Comparison of ENCODE assay signal across 26 cellular contexts in genomic region chr2:55906993-55907392, GRCh38. TPM values are rescaled to one million over a fixed set of nuclear protein-coding genes. Genes with fewer than 3 reads are reported as not detected.
"Had no signal": no experiment of that assay in that cellular context is flagged by ENCODE, and none has a peak within 500 bp of the region (broad histone marks: within the 10 kb centered on the region; RNA-seq: fewer than 3 reads in every experiment).

No MANE protein-coding gene starts in this region.

- H3K27me3 ChIP-seq: esophagus squamous epithelium, gastroesophageal sphincter, neural progenitor cell, pancreas, tibial artery, upper lobe of right lung had no signal

- H3K36me3 Mint-ChIP-seq: natural killer cell treated with Interleukin-12 subunit alpha and Interleukin-12 subunit beta and Interleukin-15 and Interleukin-18, amount 100 ng/mL, for 72 hours; stimulated activated memory B cell treated with anti-CD40 and anti-IgM and Interleukin-4, amounts not matched to agents 10 μg/mL and 1 μg/mL and 100 μg/mL, for 72 hours had no signal

- H3K9ac ChIP-seq: neural progenitor cell had no signal

- H3K4me1 Mint-ChIP-seq: neural progenitor cell; stimulated activated memory B cell treated with anti-CD40 and anti-IgM and Interleukin-4, amounts not matched to agents 10 μg/mL and 1 μg/mL and 100 μg/mL, for 72 hours had no signal

- H3K36me3 ChIP-seq: esophagus squamous epithelium, gastroesophageal sphincter, left ventricle myocardium inferior, lower lobe of right lung, neural progenitor cell, pancreas, upper lobe of right lung had no signal

- H3K4me3 Mint-ChIP-seq: dendritic cell treated with granulocyte-macrophage colony-stimulating factor and Interleukin-4, amounts not matched to agents 40 ng/mL and 50 ng/mL, for 4 days; effector memory CD8-positive, alpha-beta T cell; natural killer cell treated with Interleukin-12 subunit alpha and Interleukin-12 subunit beta and Interleukin-15 and Interleukin-18, amount 100 ng/mL, for 72 hours; neural progenitor cell; stimulated activated memory B cell treated with anti-CD40 and anti-IgM and Interleukin-4, amounts not matched to agents 10 μg/mL and 1 μg/mL and 100 μg/mL, for 72 hours; stimulated activated naive CD8-positive, alpha-beta T cell treated with anti-CD3 and anti-CD28 coated beads, Interleukin-15, Interleukin-2, amounts not matched to agents 100 ng/mL and 50 ng/mL, for 24 hours had no signal

- ATAC-seq: effector memory CD8-positive, alpha-beta T cell; gastroesophageal sphincter; lower lobe of right lung; natural killer cell treated with Interleukin-12 subunit alpha and Interleukin-12 subunit beta and Interleukin-15 and Interleukin-18, amount 100 ng/mL, for 72 hours; pancreas; right cardiac atrium; stimulated activated memory B cell treated with anti-CD40 and anti-IgM and Interleukin-4, amounts not matched to agents 10 μg/mL and 1 μg/mL and 100 μg/mL, for 72 hours; upper lobe of right lung had no signal

- DNase-seq: effector memory CD8-positive, alpha-beta T cell; esophagus squamous epithelium; foreskin fibroblast; glutamatergic neuron; kidney; left cardiac atrium; left ventricle myocardium inferior; lower lobe of right lung; mesenchymal stem cell; midbrain; nucleus accumbens; pancreas; right cardiac atrium; stimulated activated CD4-positive, alpha-beta T cell treated with anti-CD3 and anti-CD28 coated beads, Interleukin-4, amount 100 ng/mL, for 1 hour; stimulated activated CD8-positive, alpha-beta memory T cell treated with anti-CD3 and anti-CD28 coated beads, Interleukin-4, amount 100 ng/mL, for 48 hours; tibial artery; upper lobe of right lung had no signal

- H3K27ac ChIP-seq: esophagus squamous epithelium, gastroesophageal sphincter, left ventricle myocardium inferior, lower lobe of right lung, neural progenitor cell, pancreas, upper lobe of right lung had no signal

- H3K9me3 ChIP-seq: lower lobe of right lung, pancreas, upper lobe of right lung had no signal

- FAIRE-seq: colon, kidney, pancreas had no signal

- H3K4me1 ChIP-seq: gastroesophageal sphincter, left ventricle myocardium inferior, lower lobe of right lung, neural progenitor cell, upper lobe of right lung had no signal

- H3K4me3 ChIP-seq: esophagus squamous epithelium, gastroesophageal sphincter, left ventricle myocardium inferior, lower lobe of right lung, neural progenitor cell, pancreas, smooth muscle cell, tibial artery, upper lobe of right lung had no signal

- H2AFZ ChIP-seq: neural progenitor cell had no signal

- H3K9me3 Mint-ChIP-seq: effector memory CD8-positive, alpha-beta T cell; neural progenitor cell had no signal

- H3K4me2 ChIP-seq: neural progenitor cell, smooth muscle cell had no signal

- H3K27ac Mint-ChIP-seq: dendritic cell treated with granulocyte-macrophage colony-stimulating factor and Interleukin-4, amounts not matched to agents 40 ng/mL and 50 ng/mL, for 4 days; effector memory CD8-positive, alpha-beta T cell; natural killer cell treated with Interleukin-12 subunit alpha and Interleukin-12 subunit beta and Interleukin-15 and Interleukin-18, amount 100 ng/mL, for 72 hours; neural progenitor cell; progenitor cell of endocrine pancreas; stimulated activated memory B cell treated with anti-CD40 and anti-IgM and Interleukin-4, amounts not matched to agents 10 μg/mL and 1 μg/mL and 100 μg/mL, for 72 hours; stimulated activated naive CD8-positive, alpha-beta T cell treated with anti-CD3 and anti-CD28 coated beads, Interleukin-15, Interleukin-2, amounts not matched to agents 100 ng/mL and 50 ng/mL, for 24 hours had no signal

- H3K27me3 Mint-ChIP-seq: effector memory CD8-positive, alpha-beta T cell; progenitor cell of endocrine pancreas; stimulated activated memory B cell treated with anti-CD40 and anti-IgM and Interleukin-4, amounts not matched to agents 10 μg/mL and 1 μg/mL and 100 μg/mL, for 72 hours had no signal

RNA-seq across cellular contexts. Expression of gene EFEMP1, which starts 16.6 kb away (rescaled TPM):
- total RNA-seq: natural killer cell treated with Interleukin-12 subunit alpha and Interleukin-12 subunit beta and Interleukin-15 and Interleukin-18, amount 100 ng/mL, for 72 hours had no signal
